ENCODE assay signal across 1 cellular context in the genomic region with DNA sequence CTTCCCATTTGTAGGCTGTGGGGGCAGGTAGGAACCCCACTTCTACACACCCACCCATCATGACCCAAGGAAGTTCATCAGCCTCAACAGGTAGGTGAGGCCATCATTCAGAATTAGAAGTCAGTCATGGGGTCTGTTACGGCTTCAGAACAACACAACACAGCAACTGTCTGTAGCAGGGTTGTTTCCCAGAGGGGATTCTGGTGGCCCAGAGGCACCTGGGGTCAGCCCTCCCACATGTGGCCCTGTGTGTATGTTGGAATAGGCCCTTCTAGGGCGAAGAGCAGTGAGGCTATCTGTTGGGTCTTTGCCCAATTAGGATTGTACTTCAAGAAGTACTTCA.
TF ChIP-seq lines count a peak whose summit lies in the region.

No MANE protein-coding gene starts in this region.

TF ChIP-seq in K562, 482 proteins besides CTCF, POLR2A, EP300 and RAD21:
- TF ChIP-seq BRF1 (IDR thresholded peaks at IDR 0.05; ENCODE audit: borderline replicate concordance, extremely low read depth, insufficient read length) = no peak
- TF ChIP-seq, protein P1, sequence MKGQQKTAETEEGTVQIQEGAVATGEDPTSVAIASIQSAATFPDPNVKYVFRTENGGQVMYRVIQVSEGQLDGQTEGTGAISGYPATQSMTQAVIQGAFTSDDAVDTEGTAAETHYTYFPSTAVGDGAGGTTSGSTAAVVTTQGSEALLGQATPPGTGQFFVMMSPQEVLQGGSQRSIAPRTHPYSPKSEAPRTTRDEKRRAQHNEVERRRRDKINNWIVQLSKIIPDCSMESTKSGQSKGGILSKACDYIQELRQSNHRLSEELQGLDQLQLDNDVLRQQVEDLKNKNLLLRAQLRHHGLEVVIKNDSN (CRISPR knock-in tag; IDR thresholded peaks at IDR 0.05) = 0 out of 2 replicates have a peak, but pooled peaks have one; percentile 1
- TF ChIP-seq EGR1 (conservative IDR thresholded peaks at IDR 0.05) = no peak
- TF ChIP-seq, protein P2, sequence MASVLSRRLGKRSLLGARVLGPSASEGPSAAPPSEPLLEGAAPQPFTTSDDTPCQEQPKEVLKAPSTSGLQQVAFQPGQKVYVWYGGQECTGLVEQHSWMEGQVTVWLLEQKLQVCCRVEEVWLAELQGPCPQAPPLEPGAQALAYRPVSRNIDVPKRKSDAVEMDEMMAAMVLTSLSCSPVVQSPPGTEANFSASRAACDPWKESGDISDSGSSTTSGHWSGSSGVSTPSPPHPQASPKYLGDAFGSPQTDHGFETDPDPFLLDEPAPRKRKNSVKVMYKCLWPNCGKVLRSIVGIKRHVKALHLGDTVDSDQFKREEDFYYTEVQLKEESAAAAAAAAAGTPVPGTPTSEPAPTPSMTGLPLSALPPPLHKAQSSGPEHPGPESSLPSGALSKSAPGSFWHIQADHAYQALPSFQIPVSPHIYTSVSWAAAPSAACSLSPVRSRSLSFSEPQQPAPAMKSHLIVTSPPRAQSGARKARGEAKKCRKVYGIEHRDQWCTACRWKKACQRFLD (CRISPR knock-in tag; IDR thresholded peaks at IDR 0.05) = no peak
- no peak for TF ChIP-seq ZC3H8 (IDR thresholded peaks at IDR 0.05)
- TF ChIP-seq KLF10 (CRISPR knock-in tag; IDR thresholded peaks at IDR 0.05) = no peak
- no peak for TF ChIP-seq ZNF431 (CRISPR knock-in tag; IDR thresholded peaks at IDR 0.05)
- TF ChIP-seq, protein P3, sequence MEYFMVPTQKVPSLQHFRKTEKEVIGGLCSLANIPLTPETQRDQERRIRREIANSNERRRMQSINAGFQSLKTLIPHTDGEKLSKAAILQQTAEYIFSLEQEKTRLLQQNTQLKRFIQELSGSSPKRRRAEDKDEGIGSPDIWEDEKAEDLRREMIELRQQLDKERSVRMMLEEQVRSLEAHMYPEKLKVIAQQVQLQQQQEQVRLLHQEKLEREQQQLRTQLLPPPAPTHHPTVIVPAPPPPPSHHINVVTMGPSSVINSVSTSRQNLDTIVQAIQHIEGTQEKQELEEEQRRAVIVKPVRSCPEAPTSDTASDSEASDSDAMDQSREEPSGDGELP (CRISPR knock-in tag; IDR thresholded peaks at IDR 0.05; ENCODE audit: borderline replicate concordance) = no peak
- TF ChIP-seq, protein P4, sequence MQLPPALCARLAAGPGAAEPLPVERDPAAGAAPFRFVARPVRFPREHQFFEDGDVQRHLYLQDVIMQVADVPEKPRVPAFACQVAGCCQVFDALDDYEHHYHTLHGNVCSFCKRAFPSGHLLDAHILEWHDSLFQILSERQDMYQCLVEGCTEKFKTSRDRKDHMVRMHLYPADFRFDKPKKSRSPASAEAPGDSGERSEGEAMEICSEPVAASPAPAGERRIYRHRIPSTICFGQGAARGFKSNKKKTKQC (CRISPR knock-in tag; IDR thresholded peaks at IDR 0.05) = no peak
- TF ChIP-seq ZNF316 (IDR thresholded peaks at IDR 0.05) = no peak
- no peak for TF ChIP-seq XRCC4 (IDR thresholded peaks at IDR 0.05; ENCODE audit: extremely low read depth, insufficient read depth, insufficient read length)
- no peak for TF ChIP-seq ZNF239 (CRISPR knock-in tag; IDR thresholded peaks at IDR 0.05)
- TF ChIP-seq NCOA6 (IDR thresholded peaks at IDR 0.05) = no peak
- TF ChIP-seq ZBTB7A (IDR thresholded peaks at IDR 0.05; ENCODE audit: borderline replicate concordance, control insufficient read depth, low read depth, low read length) = 0 out of 2 replicates have a peak, but pooled peaks have one; percentile 7
- no peak for TF ChIP-seq ZNF165 (CRISPR knock-in tag; IDR thresholded peaks at IDR 0.05; ENCODE audit: borderline replicate concordance)
